ENCODE assay signal across 25 cellular contexts in genomic region chr1:207605444-207606361, GRCh38. TPM values are rescaled to one million over a fixed set of nuclear protein-coding genes. Genes with fewer than 3 reads are reported as not detected.
"Had no signal": no experiment of that assay in that cellular context is flagged by ENCODE, and none has a peak within 500 bp of the region (broad histone marks: within the 10 kb centered on the region; RNA-seq: fewer than 3 reads in every experiment).

No MANE protein-coding gene starts in this region.

- ATAC-seq: esophagus mucosa; left lobe of liver; natural killer cell; stimulated activated naive CD8-positive, alpha-beta T cell treated with anti-CD3 and anti-CD28 coated beads, Interleukin-15, Interleukin-2, amounts not matched to agents 100 U/mL and 50 U/mL, for 24 hours had no signal

- H3K36me3 Mint-ChIP-seq: mesothelial cell of epicardium, natural killer cell, type B pancreatic cell had no signal

- H3K4me1 ChIP-seq: colonic mucosa, gastrocnemius medialis, suprapubic skin, thyroid gland had no signal

- H3K27me3 ChIP-seq: colonic mucosa, gastrocnemius medialis, suprapubic skin, thyroid gland had no signal

- H3K9me3 Mint-ChIP-seq: mesothelial cell of epicardium, natural killer cell, neural crest cell, type B pancreatic cell had no signal

- H3K27ac Mint-ChIP-seq: mesothelial cell of epicardium, natural killer cell, type B pancreatic cell had no signal

- H3K4me1 Mint-ChIP-seq: mesothelial cell of epicardium, natural killer cell, neural crest cell had no signal

- H3K27ac ChIP-seq: colonic mucosa, gastrocnemius medialis, suprapubic skin, thyroid gland had no signal

- H3K36me3 ChIP-seq: colonic mucosa, gastrocnemius medialis, suprapubic skin, thyroid gland had no signal

- H3K4me3 ChIP-seq: colonic mucosa, gastrocnemius medialis, suprapubic skin, thyroid gland had no signal

- H3K27me3 Mint-ChIP-seq: type B pancreatic cell had no signal

- H3K4me3 Mint-ChIP-seq: mesothelial cell of epicardium, natural killer cell, neural crest cell, type B pancreatic cell had no signal

- DNase-seq: colonic mucosa; effector CD4-positive, alpha-beta T cell; gastrocnemius medialis; islet precursor cell; natural killer cell; posterior cingulate gyrus; small intestine; stimulated activated CD4-positive, alpha-beta T cell treated with anti-CD3 and anti-CD28 coated beads, Interleukin-12 subunit alpha, Interleukin-12 subunit beta, amount 100 ng/mL, for 4 hours; stimulated activated CD4-positive, alpha-beta T cell treated with anti-CD3 and anti-CD28 coated beads, Interleukin-2, amount 100 ng/mL, for 48 hours; stimulated activated naive CD8-positive, alpha-beta T cell treated with anti-CD3 and anti-CD28 coated beads, Interleukin-15, Interleukin-2, amounts not matched to agents 100 U/mL and 50 U/mL, for 24 hours; thyroid gland had no signal

RNA-seq across cellular contexts. Expression of gene CR1L, which starts 39.2 kb away (rescaled TPM):
- total RNA-seq: colonic mucosa, dermis microvascular lymphatic vessel endothelial cell, esophagus mucosa, fibroblast of lung, fibroblast of villous mesenchyme, gastrocnemius medialis, lower leg skin, mesothelial cell of epicardium, mucosa of gallbladder, myocyte, neural crest cell, osteocyte, pulmonary artery endothelial cell, suprapubic skin had no signal
- polyA plus RNA-seq: fibroblast of lung, small intestine had no signal
